In the genomic region with DNA sequence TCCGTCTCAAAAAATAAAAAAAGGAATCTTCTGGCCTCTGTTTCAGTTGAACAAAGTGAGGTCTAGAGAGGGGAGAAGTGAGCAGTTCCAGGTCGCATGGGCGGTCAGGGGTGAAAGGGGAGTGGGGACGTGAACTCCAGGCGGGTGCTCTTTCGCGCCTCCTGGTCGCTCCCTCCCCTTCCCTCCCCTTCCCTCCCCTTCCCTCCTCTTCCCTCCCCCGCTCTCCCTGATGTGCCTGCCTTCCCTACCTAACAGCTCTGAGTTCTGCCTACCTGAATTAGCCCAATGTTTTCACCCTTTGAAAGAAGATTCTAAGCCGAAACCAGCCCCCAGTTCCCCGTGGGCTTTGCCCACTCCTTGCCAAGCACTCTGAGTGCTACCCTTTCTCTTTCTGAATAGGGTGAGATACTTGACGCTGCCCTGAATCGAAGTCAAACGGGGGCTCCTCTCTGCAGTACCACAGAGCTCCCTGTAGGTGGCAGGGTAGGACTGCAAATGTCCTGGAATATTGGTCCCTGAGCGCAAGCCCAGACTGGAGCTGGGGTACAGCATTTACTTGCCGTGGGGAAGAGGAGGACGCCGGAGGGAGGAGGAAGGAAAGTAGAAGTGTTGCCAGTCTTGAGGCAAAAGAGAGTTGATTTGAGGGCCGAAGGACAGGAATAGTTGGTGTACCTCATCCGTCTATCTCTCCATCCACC, we compare ENCODE assay signal across 8 cellular contexts.
DNase-seq lines count a peak whose midpoint lies in the region; ATAC-seq and TF ChIP-seq lines count a peak whose summit lies in the region.
"Not testable (repeated sequence)": the region's sequence is repeated elsewhere in the genome, so short reads cannot be mapped to it uniquely, and the experiment has no call there.

No MANE protein-coding gene starts in this region.

- not testable (repeated sequence) for H3K4me2 ChIP-seq in fibroblast of lung (ENCODE audit: extremely low read depth, insufficient read depth, low read length)

- H3K4me3 ChIP-seq in fibroblast of lung (replicated peaks in 1 of 4; ENCODE audit: control extremely low read depth in 1 of 4, insufficient read depth in 1 of 4, low read depth in 3 of 4, low read length in 4 of 4); naive thymus-derived CD4-positive, alpha-beta T cell (ENCODE audit: low read length): not testable (repeated sequence)

- peak; percentile 62 for TF ChIP-seq CTCF in CD4-positive, alpha-beta T cell (IDR thresholded peaks at IDR 0.05)
- peak; percentile 41 to 44 for TF ChIP-seq CTCF in fibroblast of lung (conservative IDR thresholded peaks at IDR 0.05 in 1 of 2, IDR thresholded peaks at IDR 0.05 in 1 of 2; ENCODE audit: low read depth in 1 of 2, low read length in 2 of 2)

- H3K4me1 ChIP-seq in fibroblast of lung (ENCODE audit: control insufficient read depth, extremely low read depth, insufficient read depth, low read length); naive thymus-derived CD4-positive, alpha-beta T cell (ENCODE audit: control insufficient read depth in 2 of 2, insufficient read depth in 2 of 2, low read length in 2 of 2): not testable (repeated sequence)

- not testable (repeated sequence) for H2AFZ ChIP-seq in fibroblast of lung (ENCODE audit: low read length)

- CTCF ChIA-PET in CD4-positive, alpha-beta T cell (lab: Charles Lee); naive thymus-derived CD4-positive, alpha-beta T cell (lab: Charles Lee): not testable (repeated sequence)

- peak; percentile 92 for ATAC-seq in CD4-positive, alpha-beta T cell (ENCODE audit: poor library complexity)
- peak; percentile 53 for ATAC-seq in GM21423 (IDR thresholded peaks at IDR 0.05; ENCODE audit: unreplicated experiment)
- ATAC-seq in naive thymus-derived CD4-positive, alpha-beta T cell, result peak; percentile 91

- not testable (repeated sequence) for H4K20me1 ChIP-seq in fibroblast of lung (ENCODE audit: control insufficient read depth, extremely low read depth, insufficient read depth, low read length)

- not testable (repeated sequence) for H3K4me3 Mint-ChIP-seq in CD4-positive, alpha-beta T cell; naive thymus-derived CD4-positive, alpha-beta T cell

- H3K27me3 Mint-ChIP-seq in CD4-positive, alpha-beta T cell; naive thymus-derived CD4-positive, alpha-beta T cell: not testable (repeated sequence)

- not testable (repeated sequence) for H3K27me3 ChIP-seq in CD4-positive, alpha-beta T cell (ENCODE audit: control insufficient read depth, insufficient read depth, low read length); fibroblast of lung (ENCODE audit: control insufficient read depth, insufficient read depth, low read length); naive thymus-derived CD4-positive, alpha-beta T cell (ENCODE audit: control insufficient read depth in 2 of 2, insufficient read depth in 2 of 2, low read length in 2 of 2)

- H3K27ac Mint-ChIP-seq in CD4-positive, alpha-beta T cell; naive thymus-derived CD4-positive, alpha-beta T cell: not testable (repeated sequence)

- H3K4me1 Mint-ChIP-seq in CD4-positive, alpha-beta T cell (ENCODE audit: low read depth), result not testable (repeated sequence)
- peaks cover 0 to 18% (median 0%) of the 10 kb centered on the region in 7 donors for H3K4me1 Mint-ChIP-seq in naive thymus-derived CD4-positive, alpha-beta T cell

- not testable (repeated sequence) for H3K9me3 Mint-ChIP-seq in CD4-positive, alpha-beta T cell; naive thymus-derived CD4-positive, alpha-beta T cell

- DNase-seq in CD4-positive, alpha-beta T cell, result peak; percentile 6 to 44 (median 16)
- DNase-seq in NCI-H1417 (lab: John Stamatoyannopoulos, UW) (peak; percentile 30 to 72 (median 36)), T1000 (lab: John Stamatoyannopoulos, UW) (peak; percentile 25), fibroblast of lung (ENCODE audit: low read depth in 2 of 2) (peak in 1 of 2 donors; percentile 0)
- peak; percentile 73 for DNase-seq in activated effector memory CD4-positive, alpha-beta T cell treated with anti-CD3 and anti-CD28 coated beads, Interleukin-2, amount 50 U/mL, for 16 hours
- peak in 7 of 9 donors; percentile 11 to 51 (median 43) for DNase-seq in naive thymus-derived CD4-positive, alpha-beta T cell
- peak; percentile 23 to 27 for DNase-seq in stimulated activated CD8-positive, alpha-beta memory T cell treated with anti-CD3 and anti-CD28 coated beads, Interleukin-15, amount 100 ng/mL, for 48 hours (ENCODE audit: low read depth in 2 of 2)

- not testable (repeated sequence) for H3K36me3 ChIP-seq in fibroblast of lung (ENCODE audit: control insufficient read depth, insufficient read depth, low read length); naive thymus-derived CD4-positive, alpha-beta T cell (ENCODE audit: control insufficient read depth in 2 of 3, insufficient read depth in 3 of 3, low read length in 3 of 3)

- POLR2A ChIA-PET in CD4-positive, alpha-beta T cell (lab: Charles Lee); naive thymus-derived CD4-positive, alpha-beta T cell (lab: Charles Lee): not testable (repeated sequence)

- H3K79me2 ChIP-seq in fibroblast of lung (ENCODE audit: control insufficient read depth, insufficient read depth, low read length), result not testable (repeated sequence)

- not testable (repeated sequence) for H3K9ac ChIP-seq in fibroblast of lung (ENCODE audit: insufficient read depth, low read length)

- not testable (repeated sequence) for H3K27ac ChIP-seq in CD4-positive, alpha-beta T cell (ENCODE audit: low read depth, low read length); fibroblast of lung (ENCODE audit: insufficient read depth, low read length); naive thymus-derived CD4-positive, alpha-beta T cell (ENCODE audit: low read depth, low read length)

- not testable (repeated sequence) for H3K9me3 ChIP-seq in CD4-positive, alpha-beta T cell (ENCODE audit: control insufficient read depth, low read length); fibroblast of lung (ENCODE audit: control insufficient read depth, insufficient read depth, low read depth, low read length); naive thymus-derived CD4-positive, alpha-beta T cell (ENCODE audit: control insufficient read depth in 2 of 3, low read length in 3 of 3)

- H3K36me3 Mint-ChIP-seq in CD4-positive, alpha-beta T cell (ENCODE audit: low read depth); naive thymus-derived CD4-positive, alpha-beta T cell: not testable (repeated sequence)

- intact Hi-C loops in CD4-positive, alpha-beta T cell (cut with DNase I, micrococcal nuclease); naive thymus-derived CD4-positive, alpha-beta T cell (cut with micrococcal nuclease): not testable (repeated sequence)
